8 cellular contexts compared by ENCODE assay signal in the genomic region with DNA sequence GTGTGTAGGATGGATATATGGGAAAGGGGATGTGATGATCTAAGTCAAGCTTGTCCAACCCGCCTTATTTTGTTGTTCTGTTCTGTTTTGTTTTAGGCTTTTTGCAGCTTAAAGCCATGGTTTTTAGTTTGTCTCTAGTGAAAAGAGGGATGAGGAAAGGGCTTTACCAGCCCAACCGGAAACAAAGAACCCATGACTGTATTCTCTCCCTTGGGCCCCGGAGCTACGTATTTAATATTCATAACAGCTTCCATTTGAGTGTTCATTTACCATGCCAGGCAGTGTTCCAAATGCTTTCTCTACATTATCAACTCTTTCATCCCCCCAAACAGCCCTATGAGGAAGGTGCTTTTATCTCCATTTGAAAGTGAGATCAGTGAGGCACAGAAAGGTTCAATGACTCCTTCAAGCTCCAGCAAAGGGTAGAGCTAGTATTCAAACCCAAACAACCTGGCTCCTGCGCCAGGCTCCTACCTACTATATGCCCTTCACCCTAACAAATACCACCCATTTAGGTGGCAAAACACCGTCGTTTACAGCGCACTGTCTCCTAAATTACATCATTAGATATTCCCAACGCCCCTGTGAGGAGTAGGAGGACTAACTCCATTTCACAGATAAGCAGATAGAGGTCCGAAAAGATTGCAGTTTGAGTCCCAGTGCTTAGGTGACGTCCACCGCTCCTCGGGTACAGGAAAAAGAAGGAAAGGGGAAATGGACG. TPM values are rescaled to one million over a fixed set of nuclear protein-coding genes. Genes with fewer than 3 reads are reported as not detected.
DNase-seq lines count a peak whose midpoint lies in the region; ATAC-seq, FAIRE-seq and TF ChIP-seq lines count a peak whose summit lies in the region.

No MANE protein-coding gene starts in this region.

- WGBS in iPS DF 6.9 (ENCODE audit: insufficient coverage, insufficient read length), result no CpG with 5 or more reads among the region's 14 CpGs
- 5 to 8% (median 7%) methylated on average over 14 of the region's 14 CpGs for WGBS in small intestine, 3 donors

- H3K27ac ChIP-seq in iPS DF 6.9 (ENCODE audit: low read length) (no peak overlapping the region), small intestine (ENCODE audit: low read depth in 1 of 2, low read length in 1 of 2) (peak overlapping the region; percentile 75 to 91)

- H3K4me1 Mint-ChIP-seq in activated naive CD8-positive, alpha-beta T cell treated with anti-CD3 and anti-CD28 coated beads for 36 hours, result peaks cover 52% of the 10 kb centered on the region

- no peak for FAIRE-seq in small intestine (lab: Jason Lieb, UNC)

- no peak for TF ChIP-seq CTCF in GM06990 (IDR thresholded peaks at IDR 0.05; ENCODE audit: insufficient read depth, low read length, poor library complexity, severe bottlenecking)

- DNase-seq in GM06990 (ENCODE audit: extremely low read depth, insufficient read length) (no peak), iPS DF 6.9 (ENCODE audit: low read depth, low spot score) (no peak), small intestine (no peak), NOMO-1 treated with dmso at 0.1 percent for 144 hours (lab: John Stamatoyannopoulos, UW; ENCODE audit: unreplicated experiment) (no peak), SKM-1 treated with dmso at 0.1 percent for 144 hours (lab: John Stamatoyannopoulos, UW; ENCODE audit: unreplicated experiment) (no peak)
- DNase-seq in activated naive CD8-positive, alpha-beta T cell treated with anti-CD3 and anti-CD28 coated beads for 36 hours, result no peak

- H3K27me3 Mint-ChIP-seq in activated naive CD8-positive, alpha-beta T cell treated with anti-CD3 and anti-CD28 coated beads for 36 hours, result no peaks in the 10 kb centered on the region

- peak overlapping the region; percentile 93 for H3K4me3 Mint-ChIP-seq in activated naive CD8-positive, alpha-beta T cell treated with anti-CD3 and anti-CD28 coated beads for 36 hours

- H3K4me3 ChIP-seq in GM06990 (replicated peaks; ENCODE audit: low read depth, low read length) (peak overlapping the region; percentile 80), iPS DF 6.9 (ENCODE audit: low read length) (peak overlapping the region; percentile 89; the same call in 1 of the 2 replicates), small intestine (ENCODE audit: low read depth in 1 of 2, low read length in 2 of 2) (peak overlapping the region; percentile 82 to 90)

- H3K27me3 ChIP-seq in GM06990 (replicated peaks; ENCODE audit: control insufficient read depth, insufficient read depth, low read length), result no peaks in the 10 kb centered on the region
- no peaks in the 10 kb centered on the region for H3K27me3 ChIP-seq in iPS DF 6.9 (ENCODE audit: control insufficient read depth, insufficient read depth, low read length)
- H3K27me3 ChIP-seq in small intestine (ENCODE audit: control insufficient read depth in 2 of 2, insufficient read depth in 2 of 2, low read length in 2 of 2), result no peaks in the 10 kb centered on the region

- peak; percentile 8 for ATAC-seq in HG03439 (IDR thresholded peaks at IDR 0.05; ENCODE audit: unreplicated experiment)
- ATAC-seq in GM18868 (IDR thresholded peaks at IDR 0.05; ENCODE audit: unreplicated experiment), result no peak

- H3K9me3 ChIP-seq in iPS DF 6.9 (ENCODE audit: control insufficient read depth, insufficient read depth, low read length), result no peaks in the 10 kb centered on the region
- no peaks in the 10 kb centered on the region for H3K9me3 ChIP-seq in small intestine (ENCODE audit: control insufficient read depth, low read depth)

- H3K27ac Mint-ChIP-seq in activated naive CD8-positive, alpha-beta T cell treated with anti-CD3 and anti-CD28 coated beads for 36 hours, result peak overlapping the region; percentile 95

- H3K9me3 Mint-ChIP-seq in activated naive CD8-positive, alpha-beta T cell treated with anti-CD3 and anti-CD28 coated beads for 36 hours, result peaks cover 1% of the 10 kb centered on the region

- peaks cover 46% of the 10 kb centered on the region for H3K36me3 Mint-ChIP-seq in activated naive CD8-positive, alpha-beta T cell treated with anti-CD3 and anti-CD28 coated beads for 36 hours

- H3K36me3 ChIP-seq in GM06990 (ENCODE audit: control insufficient read depth, insufficient read depth, low read length) (peaks cover 1% of the 10 kb centered on the region; the same call in 1 of the 2 replicates), iPS DF 6.9 (ENCODE audit: control insufficient read depth, insufficient read depth, low read length) (no peaks in the 10 kb centered on the region; the same call in 1 of the 2 replicates), small intestine (ENCODE audit: control insufficient read depth in 2 of 2, insufficient read depth in 2 of 2, low read length in 2 of 2) (peaks cover 0 to 2% of the 10 kb centered on the region in 2 donors)

- no peaks in the 10 kb centered on the region for H3K4me1 ChIP-seq in iPS DF 6.9 (ENCODE audit: control insufficient read depth, insufficient read depth, low read length)
- peaks cover 3 to 11% of the 10 kb centered on the region in 2 donors for H3K4me1 ChIP-seq in small intestine (ENCODE audit: control insufficient read depth in 2 of 2, insufficient read depth in 1 of 2, low read depth in 1 of 2, low read length in 1 of 2)

RNA-seq across cellular contexts. Expression of a gene that starts 27.8 kb away (rescaled TPM):
- total RNA-seq in activated naive CD8-positive, alpha-beta T cell treated with anti-CD3 and anti-CD28 coated beads for 36 hours, result 10 to 100 TPM; 26.6 to 31.6 TPM
- polyA plus RNA-seq in small intestine, result 10 to 100 TPM; 14.7 to 18.8 (median 17.3) TPM

RNA-seq across cellular contexts. Expression of a gene that starts 43.7 kb away (rescaled TPM):
- total RNA-seq in activated naive CD8-positive, alpha-beta T cell treated with anti-CD3 and anti-CD28 coated beads for 36 hours, result 1 to 10 TPM; 1.4 to 1.8 TPM
- polyA plus RNA-seq in small intestine, result under 1 TPM in 2 of 3 donors, not detected in 1; 0.27 to 0.48 TPM
